In the genomic region with DNA sequence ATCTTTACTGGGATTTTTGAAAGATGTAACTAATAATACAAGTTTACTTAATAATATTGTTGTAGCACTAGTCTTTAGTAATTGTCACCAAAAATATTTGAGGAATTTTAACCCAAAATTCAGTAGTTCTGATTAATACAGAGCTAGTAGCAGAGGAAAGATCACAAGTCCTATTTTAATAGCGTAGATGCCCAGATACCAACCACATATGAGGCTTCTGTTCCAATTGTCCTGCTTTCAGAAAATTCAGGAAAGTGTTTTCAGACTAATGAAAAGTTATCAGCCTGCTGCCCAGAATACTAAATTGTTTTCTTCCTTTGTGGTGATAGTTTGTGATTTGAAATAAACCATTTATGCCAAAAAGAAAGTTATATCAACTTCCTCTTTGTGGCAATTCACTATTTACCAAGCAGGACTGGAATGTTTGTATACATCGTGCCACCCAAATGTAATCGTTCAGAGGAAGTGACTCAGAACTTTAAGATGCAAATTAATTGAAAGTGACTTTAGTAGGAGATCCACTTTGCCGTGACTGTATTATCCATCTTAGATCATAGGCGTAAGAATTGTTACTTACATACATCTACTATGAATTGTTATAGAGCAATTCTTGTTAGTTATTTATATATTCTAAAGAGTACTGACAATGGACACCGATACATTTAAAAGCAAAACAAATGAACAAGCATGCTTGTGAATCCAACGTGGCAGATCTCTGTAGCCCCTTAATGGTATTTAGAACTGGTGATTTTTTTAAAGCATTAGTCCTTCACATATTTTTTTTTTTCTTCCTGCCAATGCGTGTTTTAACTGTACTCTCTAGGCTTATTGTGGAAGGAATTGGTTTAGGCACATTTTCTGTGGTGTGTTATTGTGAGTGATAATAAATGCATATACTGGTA, we compare ENCODE assay signal across 12 cellular contexts.
A peak's percentile ranks its signal among the peaks of the same experiment; 100 is the strongest.
DNase-seq lines count a peak whose midpoint lies in the region; ATAC-seq and TF ChIP-seq lines count a peak whose summit lies in the region.
"Had no signal": no experiment of that assay in that cellular context is flagged by ENCODE, and none has a peak within 500 bp of the region (broad histone marks: within the 10 kb centered on the region; RNA-seq: fewer than 3 reads in every experiment).

No MANE protein-coding gene starts in this region.

- H4K20me1 ChIP-seq in Karpas-422 (ENCODE audit: insufficient read depth, low read depth, low read length) (no peaks in the 10 kb centered on the region), neural progenitor cell (ENCODE audit: low read depth) (no peaks in the 10 kb centered on the region)

- H3K4me1 ChIP-seq in A673 (ENCODE audit: insufficient read depth, low read length, poor library complexity, severe bottlenecking) (peaks cover 42% of the 10 kb centered on the region), Karpas-422 (ENCODE audit: low read length) (peaks cover 26% of the 10 kb centered on the region), body of pancreas (no peaks in the 10 kb centered on the region), neural progenitor cell (peaks cover 12% of the 10 kb centered on the region)

- intact Hi-C loops in A673 (cut with micrococcal nuclease; ENCODE audit: unreplicated experiment): no loop called here
- intact Hi-C loops in body of pancreas (cut with DNase I): no loop called here

- TF ChIP-seq POLR2A in body of pancreas (IDR thresholded peaks at IDR 0.05): no peak

- H3K4me1 Mint-ChIP-seq in activated CD4-positive, alpha-beta memory T cell treated with anti-CD3 and anti-CD28 coated beads, Interleukin-2, amount 10 ng/mL, durations not matched to agents 7 days and 5 days: peaks cover 7% of the 10 kb centered on the region
- peaks cover 35% of the 10 kb centered on the region for H3K4me1 Mint-ChIP-seq in neural progenitor cell

- H3K4me2 ChIP-seq in Karpas-422 (ENCODE audit: low read depth, low read length, poor library complexity, severe bottlenecking) (peak overlapping the region; percentile 37), neural progenitor cell (no peak overlapping the region)

- peaks cover 64% of the 10 kb centered on the region for H3K79me2 ChIP-seq in Karpas-422 (ENCODE audit: low read length)
- H3K79me2 ChIP-seq in neural progenitor cell (ENCODE audit: low read depth): no peaks in the 10 kb centered on the region

- peak; percentile 95 for DNase-seq in A673 (ENCODE audit: low spot score)
- peak; percentile 78 for DNase-seq in Karpas-422
- peak; percentile 45 for DNase-seq in choroid plexus epithelial cell (ENCODE audit: low read depth)
- no peak for DNase-seq in activated CD4-positive, alpha-beta memory T cell treated with anti-CD3 and anti-CD28 coated beads, Interleukin-2, amount 10 ng/mL, durations not matched to agents 7 days and 5 days
- DNase-seq in body of pancreas: no peak
- no peak for DNase-seq in neural progenitor cell (ENCODE audit: low spot score)
- DNase-seq: activated CD4-positive, alpha-beta T cell treated with anti-CD3 and anti-CD28 coated beads for 4 hours; heart left ventricle had no signal

- BruUV-seq in A673 (replicated peaks; lab: Mats Ljungman, UMichigan): TSS peak; percentile 93

- POLR2A ChIA-PET in A673 (lab: Charles Lee; ENCODE audit: low non-redundant PET): no interaction called here
- POLR2A ChIA-PET in activated CD4-positive, alpha-beta memory T cell treated with anti-CD3 and anti-CD28 coated beads, Interleukin-2, amount 10 ng/mL, durations not matched to agents 7 days and 5 days (lab: Charles Lee): no interaction called here

- H3K9me3 ChIP-seq in A673 (ENCODE audit: low read depth, low read length, poor library complexity, severe bottlenecking) (peaks cover 9% of the 10 kb centered on the region), Karpas-422 (ENCODE audit: low read length) (no peaks in the 10 kb centered on the region), body of pancreas (no peaks in the 10 kb centered on the region), neural progenitor cell (ENCODE audit: low read depth) (no peaks in the 10 kb centered on the region)
- H3K9me3 ChIP-seq: heart left ventricle had no signal

- H3K4me3 ChIP-seq in A673 (ENCODE audit: low read depth, low read length, poor library complexity, severe bottlenecking) (peak overlapping the region; percentile 24), Karpas-422 (ENCODE audit: low read length) (peak overlapping the region; percentile 7), choroid plexus epithelial cell (ENCODE audit: low read depth, low read length) (no peak overlapping the region), body of pancreas (no peak overlapping the region), neural progenitor cell (no peak overlapping the region)
- H3K4me3 ChIP-seq: heart left ventricle, K562 had no signal

- no peaks in the 10 kb centered on the region for H3K9me2 ChIP-seq in Karpas-422 (replicated peaks; ENCODE audit: insufficient read depth, low read length)

- no peaks in the 10 kb centered on the region for H3K36me3 ChIP-seq in A673 (ENCODE audit: insufficient read depth, low read length, poor library complexity, severe bottlenecking)
- peaks cover 6% of the 10 kb centered on the region; the same call in 1 of the 2 replicates for H3K36me3 ChIP-seq in Karpas-422 (ENCODE audit: insufficient read depth, low read length)
- H3K36me3 ChIP-seq in body of pancreas (replicated peaks in 1 of 2; ENCODE audit: insufficient read depth in 1 of 2, low read depth in 2 of 2): no peaks in the 10 kb centered on the region
- no peaks in the 10 kb centered on the region for H3K36me3 ChIP-seq in neural progenitor cell
- H3K36me3 ChIP-seq: heart left ventricle had no signal

- ATAC-seq in GM21528 (IDR thresholded peaks at IDR 0.05; ENCODE audit: low FRiP score, unreplicated experiment): peak; percentile 87
- ATAC-seq in body of pancreas: no peak
- no peak for ATAC-seq in HG02678 (IDR thresholded peaks at IDR 0.05; ENCODE audit: unreplicated experiment)
- ATAC-seq: heart left ventricle, K562 had no signal

- TF ChIP-seq CTCF in A673 (conservative IDR thresholded peaks at IDR 0.05; ENCODE audit: low read depth, low read length) (no peak), choroid plexus epithelial cell (conservative IDR thresholded peaks at IDR 0.05; ENCODE audit: low read depth, low read length) (no peak), body of pancreas (IDR thresholded peaks at IDR 0.05) (no peak), neural progenitor cell (IDR thresholded peaks at IDR 0.05) (no peak)

- H3K36me3 Mint-ChIP-seq in activated CD4-positive, alpha-beta memory T cell treated with anti-CD3 and anti-CD28 coated beads, Interleukin-2, amount 10 ng/mL, durations not matched to agents 7 days and 5 days (ENCODE audit: low read depth): peaks cover 10% of the 10 kb centered on the region
- peaks cover 3% of the 10 kb centered on the region for H3K36me3 Mint-ChIP-seq in neural progenitor cell

- WGBS in body of pancreas, 2 donors: 74 to 80% methylated on average over 8 of the region's 8 CpGs

- H3K27me3 ChIP-seq in A673 (replicated peaks; ENCODE audit: insufficient read depth, low read depth, low read length, poor library complexity): no peaks in the 10 kb centered on the region
- no peaks in the 10 kb centered on the region for H3K27me3 ChIP-seq in Karpas-422 (ENCODE audit: low read length)
- no peaks in the 10 kb centered on the region for H3K27me3 ChIP-seq in body of pancreas
- no peaks in the 10 kb centered on the region for H3K27me3 ChIP-seq in neural progenitor cell
- H3K27me3 ChIP-seq: heart left ventricle had no signal

- peaks cover 6% of the 10 kb centered on the region for H3F3A ChIP-seq in neural progenitor cell (ENCODE audit: low read depth)

- H3K27me3 Mint-ChIP-seq in activated CD4-positive, alpha-beta memory T cell treated with anti-CD3 and anti-CD28 coated beads, Interleukin-2, amount 10 ng/mL, durations not matched to agents 7 days and 5 days: no peaks in the 10 kb centered on the region
- H3K27me3 Mint-ChIP-seq in neural progenitor cell (ENCODE audit: insufficient read depth, low read depth): no peaks in the 10 kb centered on the region

- no peak overlapping the region for H3K27ac Mint-ChIP-seq in activated CD4-positive, alpha-beta memory T cell treated with anti-CD3 and anti-CD28 coated beads, Interleukin-2, amount 10 ng/mL, durations not matched to agents 7 days and 5 days
- H3K27ac Mint-ChIP-seq in neural progenitor cell: no peak overlapping the region

- CTCF ChIA-PET in A673 (lab: Charles Lee): interaction anchor here (0.6 kb wide), 1 partner anchor 20 kb away, joined by 7 read pairs; no protein-coding TSS in a partner anchor
- CTCF ChIA-PET in activated CD4-positive, alpha-beta memory T cell treated with anti-CD3 and anti-CD28 coated beads, Interleukin-2, amount 10 ng/mL, durations not matched to agents 7 days and 5 days (lab: Charles Lee): no interaction called here

- H3K9me3 Mint-ChIP-seq in activated CD4-positive, alpha-beta memory T cell treated with anti-CD3 and anti-CD28 coated beads, Interleukin-2, amount 10 ng/mL, durations not matched to agents 7 days and 5 days: peaks cover 18% of the 10 kb centered on the region
- peaks cover 15% of the 10 kb centered on the region for H3K9me3 Mint-ChIP-seq in neural progenitor cell

- H3K27ac ChIP-seq in A673 (ENCODE audit: low read depth, low read length, poor library complexity, severe bottlenecking) (peak overlapping the region; percentile 87), Karpas-422 (ENCODE audit: low read length) (no peak overlapping the region), body of pancreas (no peak overlapping the region), neural progenitor cell (no peak overlapping the region)
- H3K27ac ChIP-seq: C4-2B, heart left ventricle had no signal

- H2AFZ ChIP-seq in Karpas-422 (ENCODE audit: low read length) (no peak overlapping the region), neural progenitor cell (replicated peaks) (no peak overlapping the region)

- no peak overlapping the region for H3K4me3 Mint-ChIP-seq in activated CD4-positive, alpha-beta memory T cell treated with anti-CD3 and anti-CD28 coated beads, Interleukin-2, amount 10 ng/mL, durations not matched to agents 7 days and 5 days
- H3K4me3 Mint-ChIP-seq in neural progenitor cell: no peak overlapping the region

- no peak overlapping the region for H3K9ac ChIP-seq in Karpas-422 (ENCODE audit: low read length)
- no peak overlapping the region for H3K9ac ChIP-seq in neural progenitor cell

Comparison
In these comparisons a context has a peak if more than half of its experiments do, and no peak if none do; other contexts are left out.
1. DNase-seq: peak in A673 (single experiment), Karpas-422 (single experiment) and choroid plexus epithelial cell (single experiment); none in activated CD4-positive, alpha-beta memory T cell treated with anti-CD3 and anti-CD28 coated beads, Interleukin-2, amount 10 ng/mL, durations not matched to agents 7 days and 5 days (single experiment), body of pancreas (0 of 4) and neural progenitor cell (single experiment).
2. H3K4me3 ChIP-seq: peak in A673 (single experiment) and Karpas-422 (single experiment); none in choroid plexus epithelial cell (single experiment), body of pancreas (0 of 2) and neural progenitor cell (single experiment).